18 cellular contexts compared by ENCODE assay signal in the genomic region with DNA sequence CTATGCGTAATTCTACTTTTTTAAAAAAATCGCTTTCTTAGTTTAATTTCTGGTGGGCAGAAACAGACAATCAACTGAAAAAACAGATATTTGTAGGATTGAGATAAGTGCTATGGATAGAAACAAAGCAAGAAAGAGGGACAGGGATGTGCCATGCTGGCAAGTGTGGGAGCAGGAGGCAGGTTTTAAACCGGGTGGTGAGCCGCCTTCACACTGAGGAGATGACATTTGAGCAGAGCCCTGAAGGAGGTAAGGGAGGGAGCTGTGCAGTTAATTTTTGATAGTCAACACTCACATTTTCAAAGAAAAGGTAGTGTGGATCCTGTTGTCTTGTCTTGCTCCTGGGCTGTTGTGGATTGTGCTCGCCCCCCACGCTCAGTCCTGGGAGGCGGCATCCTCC. TPM values are rescaled to one million over a fixed set of nuclear protein-coding genes. Genes with fewer than 3 reads are reported as not detected.
DNase-seq lines count a peak whose midpoint lies in the region; ATAC-seq, FAIRE-seq and TF ChIP-seq lines count a peak whose summit lies in the region.
"Had no signal": no experiment of that assay in that cellular context is flagged by ENCODE, and none has a peak within 500 bp of the region (broad histone marks: within the 10 kb centered on the region; RNA-seq: fewer than 3 reads in every experiment).

No MANE protein-coding gene starts in this region.

- ATAC-seq in T-helper 17 cell: no peak
- no peak for ATAC-seq in stimulated activated naive B cell treated with anti-CD40 and anti-IgM and Interleukin-4, amounts not matched to agents 10 μg/mL and 1 μg/mL and 100 μg/mL, for 72 hours (replicated peaks)
- ATAC-seq: CD8-positive, alpha-beta T cell had no signal

- no peak for TF ChIP-seq CTCF in D721Med (IDR thresholded peaks at IDR 0.05; ENCODE audit: insufficient read depth, missing control alignments)

- FAIRE-seq in D721Med (lab: Jason Lieb, UNC): no peak
- FAIRE-seq: GM12878 had no signal

- H3K36me3 ChIP-seq in KOPT-K1 (ENCODE audit: insufficient read depth, low read length): peaks cover 77% of the 10 kb centered on the region

- intact Hi-C loops in head of caudate nucleus (cut with DNase I): no loop called here

- peaks cover 10% of the 10 kb centered on the region for H3K4me1 Mint-ChIP-seq in T-helper 17 cell
- H3K4me1 Mint-ChIP-seq in stimulated activated naive B cell treated with anti-CD40 and anti-IgM and Interleukin-4, amounts not matched to agents 10 μg/mL and 1 μg/mL and 100 μg/mL, for 72 hours: peaks cover 10 to 14% of the 10 kb centered on the region in 2 donors
- H3K4me1 Mint-ChIP-seq: GM23338, H9 had no signal

- no peak overlapping the region for H3K4me3 Mint-ChIP-seq in T-helper 17 cell
- H3K4me3 Mint-ChIP-seq in stimulated activated naive B cell treated with anti-CD40 and anti-IgM and Interleukin-4, amounts not matched to agents 10 μg/mL and 1 μg/mL and 100 μg/mL, for 72 hours: no peak overlapping the region
- H3K4me3 Mint-ChIP-seq: B cell; CD4-positive, CD25-positive, alpha-beta regulatory T cell; CD8-positive, alpha-beta T cell; GM23338; H9 had no signal

- H3K9me3 Mint-ChIP-seq in stimulated activated naive B cell treated with anti-CD40 and anti-IgM and Interleukin-4, amounts not matched to agents 10 μg/mL and 1 μg/mL and 100 μg/mL, for 72 hours: no peaks in the 10 kb centered on the region
- H3K9me3 Mint-ChIP-seq: CD4-positive, CD25-positive, alpha-beta regulatory T cell; CD8-positive, alpha-beta T cell; GM23338; H9 had no signal

- peaks cover 4% of the 10 kb centered on the region for H3K36me3 Mint-ChIP-seq in T-helper 17 cell (ENCODE audit: low read depth)
- peaks cover 44 to 65% of the 10 kb centered on the region in 2 donors for H3K36me3 Mint-ChIP-seq in stimulated activated naive B cell treated with anti-CD40 and anti-IgM and Interleukin-4, amounts not matched to agents 10 μg/mL and 1 μg/mL and 100 μg/mL, for 72 hours

- H3K27me3 Mint-ChIP-seq in T-helper 17 cell: no peaks in the 10 kb centered on the region
- H3K27me3 Mint-ChIP-seq in stimulated activated naive B cell treated with anti-CD40 and anti-IgM and Interleukin-4, amounts not matched to agents 10 μg/mL and 1 μg/mL and 100 μg/mL, for 72 hours: no peaks in the 10 kb centered on the region
- H3K27me3 Mint-ChIP-seq: B cell; CD4-positive, CD25-positive, alpha-beta regulatory T cell had no signal

- peak overlapping the region; percentile 70 for H3K27ac ChIP-seq in KOPT-K1 (ENCODE audit: low read depth, low read length, poor library complexity, severe bottlenecking)
- H3K27ac ChIP-seq: BLaER1, C4-2B had no signal

- DNase-seq in T-helper 17 cell: no peak
- peak in 37 of 42 donors; percentile 11 to 86 (median 53) for DNase-seq in head of caudate nucleus
- DNase-seq in stimulated activated naive B cell treated with anti-CD40 and anti-IgM and Interleukin-4, amounts not matched to agents 10 μg/mL and 1 μg/mL and 100 μg/mL, for 72 hours: no peak
- DNase-seq in D721Med (ENCODE audit: insufficient read length, low spot score): no peak
- no peak for DNase-seq in AG08396 (ENCODE audit: low spot score)
- DNase-seq: Caco-2; CD4-positive, CD25-positive, alpha-beta regulatory T cell; CD8-positive, alpha-beta T cell; DMS79; EL; GDM1; H9 had no signal

- H3K9me3 ChIP-seq in KOPT-K1 (ENCODE audit: insufficient read depth, low read length, poor library complexity, severe bottlenecking) (no peaks in the 10 kb centered on the region), T-helper 17 cell (ENCODE audit: control insufficient read depth, low read length, poor library complexity, severe bottlenecking) (no peaks in the 10 kb centered on the region)
- H3K9me3 ChIP-seq: BLaER1, Caco-2 had no signal

- H3K27ac Mint-ChIP-seq in T-helper 17 cell: peak overlapping the region; percentile 84
- peak overlapping the region; percentile 20 for H3K27ac Mint-ChIP-seq in stimulated activated naive B cell treated with anti-CD40 and anti-IgM and Interleukin-4, amounts not matched to agents 10 μg/mL and 1 μg/mL and 100 μg/mL, for 72 hours
- H3K27ac Mint-ChIP-seq: B cell; CD8-positive, alpha-beta T cell; GM23338 had no signal

RNA-seq across cellular contexts. Expression of gene TMEM217, which starts 46.8 kb away (rescaled TPM):
- 1 to 10 TPM in 1 of 2 donors, under 1 TPM in 1; 0.37 to 2.0 TPM for total RNA-seq in T-helper 17 cell
- total RNA-seq: GM23338 had no signal

RNA-seq across cellular contexts. Expression of gene TBC1D22B, which starts 47.2 kb away (rescaled TPM):
- 10 to 100 TPM; 11.2 to 11.9 TPM for total RNA-seq in T-helper 17 cell

RNA-seq across cellular contexts. Expression of gene RNF8, which starts 49.0 kb away (rescaled TPM):
- 10 to 100 TPM in 1 of 2 donors, 1 to 10 TPM in 1; 8.5 to 12.0 TPM for total RNA-seq in T-helper 17 cell

Comparison
In these comparisons a context has a peak if more than half of its experiments do, and no peak if none do; other contexts are left out.
1. DNase-seq: peak in head of caudate nucleus (37 of 42); none in T-helper 17 cell (0 of 3), stimulated activated naive B cell treated with anti-CD40 and anti-IgM and Interleukin-4, amounts not matched to agents 10 μg/mL and 1 μg/mL and 100 μg/mL, for 72 hours (single experiment), D721Med (single experiment) and AG08396 (single experiment).